Comparison of ENCODE assay signal across 1 cellular context in genomic region chr3:130748981-130749380, GRCh38.
TF ChIP-seq lines count a peak whose summit lies in the region.

No MANE protein-coding gene starts in this region.

TF ChIP-seq in HCT116, 20 proteins besides CTCF, POLR2A, EP300 and RAD21:
- no peak for TF ChIP-seq CEBPB (IDR thresholded peaks at IDR 0.05; ENCODE audit: low read depth)
- TF ChIP-seq, protein P1, sequence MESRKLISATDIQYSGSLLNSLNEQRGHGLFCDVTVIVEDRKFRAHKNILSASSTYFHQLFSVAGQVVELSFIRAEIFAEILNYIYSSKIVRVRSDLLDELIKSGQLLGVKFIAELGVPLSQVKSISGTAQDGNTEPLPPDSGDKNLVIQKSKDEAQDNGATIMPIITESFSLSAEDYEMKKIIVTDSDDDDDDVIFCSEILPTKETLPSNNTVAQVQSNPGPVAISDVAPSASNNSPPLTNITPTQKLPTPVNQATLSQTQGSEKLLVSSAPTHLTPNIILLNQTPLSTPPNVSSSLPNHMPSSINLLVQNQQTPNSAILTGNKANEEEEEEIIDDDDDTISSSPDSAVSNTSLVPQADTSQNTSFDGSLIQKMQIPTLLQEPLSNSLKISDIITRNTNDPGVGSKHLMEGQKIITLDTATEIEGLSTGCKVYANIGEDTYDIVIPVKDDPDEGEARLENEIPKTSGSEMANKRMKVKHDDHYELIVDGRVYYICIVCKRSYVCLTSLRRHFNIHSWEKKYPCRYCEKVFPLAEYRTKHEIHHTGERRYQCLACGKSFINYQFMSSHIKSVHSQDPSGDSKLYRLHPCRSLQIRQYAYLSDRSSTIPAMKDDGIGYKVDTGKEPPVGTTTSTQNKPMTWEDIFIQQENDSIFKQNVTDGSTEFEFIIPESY (IDR thresholded peaks at IDR 0.05; ENCODE audit: extremely low read depth, insufficient replicate concordance, low read length): no peak
- no peak for TF ChIP-seq TCF7L2 (IDR thresholded peaks at IDR 0.05; ENCODE audit: borderline replicate concordance, extremely low read depth, insufficient read depth, insufficient read length)
- TF ChIP-seq SP1 (IDR thresholded peaks at IDR 0.05; ENCODE audit: low read depth): no peak
- TF ChIP-seq EZH2phosphoT487 (IDR thresholded peaks at IDR 0.05; ENCODE audit: borderline replicate concordance): no peak
- no peak for TF ChIP-seq EZH2 (IDR thresholded peaks at IDR 0.05)
- TF ChIP-seq REST (IDR thresholded peaks at IDR 0.05; ENCODE audit: low read depth): no peak
- TF ChIP-seq ZFX (IDR thresholded peaks at IDR 0.05): no peak
- TF ChIP-seq, protein P2, sequence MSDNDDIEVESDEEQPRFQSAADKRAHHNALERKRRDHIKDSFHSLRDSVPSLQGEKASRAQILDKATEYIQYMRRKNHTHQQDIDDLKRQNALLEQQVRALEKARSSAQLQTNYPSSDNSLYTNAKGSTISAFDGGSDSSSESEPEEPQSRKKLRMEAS (IDR thresholded peaks at IDR 0.05): no peak
- no peak for TF ChIP-seq CBX3 (IDR thresholded peaks at IDR 0.05; ENCODE audit: low read depth)
- no peak for TF ChIP-seq POLR2AphosphoS5 (IDR thresholded peaks at IDR 0.05; ENCODE audit: low read depth, low read length)
- TF ChIP-seq ZNF274 (IDR thresholded peaks at IDR 0.05; ENCODE audit: low read depth, low read length): no peak
- TF ChIP-seq ELF1 (IDR thresholded peaks at IDR 0.05; ENCODE audit: borderline replicate concordance, low read depth): no peak
- TF ChIP-seq YY1 (IDR thresholded peaks at IDR 0.05; ENCODE audit: extremely low read depth, insufficient replicate concordance, low read depth, low read length): no peak
- no peak for TF ChIP-seq FOSL1 (IDR thresholded peaks at IDR 0.05; ENCODE audit: low read depth)
- TF ChIP-seq ATF3 (IDR thresholded peaks at IDR 0.05): no peak
- TF ChIP-seq EGR1 (IDR thresholded peaks at IDR 0.05; ENCODE audit: low read depth): no peak
- TF ChIP-seq SIN3A (IDR thresholded peaks at IDR 0.05; ENCODE audit: low read depth): no peak
